ENCODE assay signal across 11 cellular contexts in the genomic region with DNA sequence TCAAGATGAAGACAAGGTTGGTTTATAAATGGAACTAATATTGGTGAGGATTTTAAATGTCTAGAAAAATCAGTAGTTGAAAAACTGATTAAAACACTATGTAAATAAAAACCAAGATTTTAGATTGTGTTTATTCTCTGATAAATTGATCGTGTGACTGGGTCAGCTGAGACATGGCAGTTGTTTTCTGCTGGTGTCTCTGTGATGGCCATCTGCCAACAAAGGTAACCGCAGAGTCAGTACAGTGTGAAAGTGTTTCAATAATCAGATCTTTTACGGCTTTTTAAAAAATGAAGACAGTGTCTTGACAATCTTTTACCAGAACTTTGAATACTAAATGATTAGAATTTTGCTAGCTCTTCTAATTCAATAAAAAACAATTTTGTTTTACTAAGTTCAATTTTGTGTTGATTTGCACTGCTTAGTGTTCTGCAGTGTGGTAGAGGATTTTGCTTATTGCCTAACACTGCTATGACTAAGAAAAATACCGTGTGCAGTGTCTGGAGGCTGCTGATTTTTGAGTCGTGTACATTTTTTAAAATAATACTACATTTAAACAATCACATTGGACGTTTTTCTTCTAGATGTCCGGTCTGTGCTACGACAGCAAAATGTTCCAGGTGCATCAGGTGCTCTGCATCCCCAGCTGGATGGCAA.
DNase-seq lines count a peak whose midpoint lies in the region; ATAC-seq and TF ChIP-seq lines count a peak whose summit lies in the region.
"Had no signal": no experiment of that assay in that cellular context is flagged by ENCODE, and none has a peak within 500 bp of the region (broad histone marks: within the 10 kb centered on the region; RNA-seq: fewer than 3 reads in every experiment).

No MANE protein-coding gene starts in this region.

- peak; percentile 36 for ATAC-seq in HG02610 (IDR thresholded peaks at IDR 0.05; ENCODE audit: unreplicated experiment)
- no peak for ATAC-seq in GM19324 (IDR thresholded peaks at IDR 0.05; ENCODE audit: low FRiP score, unreplicated experiment)
- ATAC-seq in GM21737 (IDR thresholded peaks at IDR 0.05; ENCODE audit: unreplicated experiment), result no peak

- TF ChIP-seq CTCF in AG10803 (conservative IDR thresholded peaks at IDR 0.05; ENCODE audit: low read length) (no peak), fibroblast of mammary gland (conservative IDR thresholded peaks at IDR 0.05; ENCODE audit: control insufficient read depth, insufficient read depth, low read depth, low read length) (no peak)

- DNase-seq in AG10803 (ENCODE audit: low read depth) (peak; percentile 50), fibroblast of mammary gland (ENCODE audit: low read depth) (peak; percentile 64), HPDE6-E6E7 (ENCODE audit: extremely low spot score) (no peak)
- DNase-seq in activated CD4-positive, alpha-beta T cell treated with anti-CD3 and anti-CD28 coated beads, Interleukin-2, amount 50 U/mL, for 1 hour, result peak; percentile 59
- DNase-seq in effector CD8-positive, alpha-beta T cell (lab: John Stamatoyannopoulos, UW), result no peak
- DNase-seq: islet precursor cell, NCI-H2081, T1000 had no signal

- H3K4me3 ChIP-seq in AG10803 (ENCODE audit: low read length), result no peak overlapping the region
- H3K4me3 ChIP-seq in fibroblast of mammary gland (ENCODE audit: control insufficient read depth, low read depth, low read length), result no peak overlapping the region

Comparison
In these comparisons a context has a peak if more than half of its experiments do, and no peak if none do; other contexts are left out.
1. DNase-seq: peak in AG10803 (single experiment), activated CD4-positive, alpha-beta T cell treated with anti-CD3 and anti-CD28 coated beads, Interleukin-2, amount 50 U/mL, for 1 hour (single experiment) and fibroblast of mammary gland (single experiment); none in HPDE6-E6E7 (single experiment) and effector CD8-positive, alpha-beta T cell (single experiment).